Comparison of ENCODE assay signal across 27 cellular contexts in genomic region chr4:71616168-71616811, GRCh38.
"Had no signal": no experiment of that assay in that cellular context is flagged by ENCODE, and none has a peak within 500 bp of the region (broad histone marks: within the 10 kb centered on the region; RNA-seq: fewer than 3 reads in every experiment).

No MANE protein-coding gene starts in this region.

- H3K27me3 Mint-ChIP-seq: stimulated activated naive B cell treated with anti-CD40 and anti-IgM and Interleukin-4, amounts not matched to agents 10 μg/mL and 1 μg/mL and 100 μg/mL, for 72 hours had no signal

- H3K27ac ChIP-seq: heart left ventricle, hepatocyte, lower lobe of right lung, pancreas, prostate gland, sigmoid colon, spleen, stomach, testis, thyroid gland, transverse colon, upper lobe of left lung had no signal

- H3K27me3 ChIP-seq: heart left ventricle, hepatocyte, pancreas, sigmoid colon, spleen, stomach, testis, thyroid gland, transverse colon, upper lobe of left lung had no signal

- H3K4me1 Mint-ChIP-seq: naive thymus-derived CD8-positive, alpha-beta T cell; neural crest cell; stimulated activated naive B cell treated with anti-CD40 and anti-IgM and Interleukin-4, amounts not matched to agents 10 μg/mL and 1 μg/mL and 100 μg/mL, for 72 hours had no signal

- FAIRE-seq: pancreas, small intestine had no signal

- H3K79me2 ChIP-seq: hepatocyte had no signal

- H3K27ac Mint-ChIP-seq: naive thymus-derived CD8-positive, alpha-beta T cell; nephron; stimulated activated naive B cell treated with anti-CD40 and anti-IgM and Interleukin-4, amounts not matched to agents 10 μg/mL and 1 μg/mL and 100 μg/mL, for 72 hours had no signal

- H3K36me3 ChIP-seq: heart left ventricle, lower lobe of right lung, pancreas, prostate gland, sigmoid colon, spleen, stomach, thyroid gland, transverse colon, upper lobe of left lung had no signal

- H3K4me2 ChIP-seq: hepatocyte had no signal

- H3K36me3 Mint-ChIP-seq: naive thymus-derived CD8-positive, alpha-beta T cell had no signal

- ATAC-seq: heart left ventricle; left ventricle myocardium superior; lower lobe of right lung; naive thymus-derived CD8-positive, alpha-beta T cell; pancreas; right cardiac atrium; stimulated activated naive B cell treated with anti-CD40 and anti-IgM and Interleukin-4, amounts not matched to agents 10 μg/mL and 1 μg/mL and 100 μg/mL, for 72 hours; stimulated activated naive CD8-positive, alpha-beta T cell treated with anti-CD3 and anti-CD28 coated beads, Interleukin-15, Interleukin-2, amounts not matched to agents 100 U/mL and 50 U/mL, for 24 hours had no signal

- H3K4me1 ChIP-seq: heart left ventricle, lower lobe of right lung, pancreas, prostate gland, sigmoid colon, spleen, stomach, testis, thyroid gland, upper lobe of left lung had no signal

- DNase-seq: heart left ventricle; islet precursor cell; left ventricle myocardium superior; lower lobe of right lung; mammary epithelial cell; mesenchymal stem cell; naive thymus-derived CD8-positive, alpha-beta T cell; nucleus accumbens; pancreas; retina; right cardiac atrium; sigmoid colon; small intestine; spleen; stimulated activated CD4-positive, alpha-beta T cell treated with anti-CD3 and anti-CD28 coated beads, Interleukin-2, amount 100 ng/mL, for 48 hours; stimulated activated CD4-positive, alpha-beta T cell treated with anti-CD3 and anti-CD28 coated beads, Interleukin-4, amount 100 ng/mL, for 4 hours; stimulated activated naive B cell treated with anti-CD40 and anti-IgM and Interleukin-4, amounts not matched to agents 10 μg/mL and 1 μg/mL and 100 μg/mL, for 72 hours; stimulated activated naive CD8-positive, alpha-beta T cell treated with anti-CD3 and anti-CD28 coated beads, Interleukin-15, Interleukin-2, amounts not matched to agents 100 U/mL and 50 U/mL, for 24 hours; stomach; testis; thyroid gland; transverse colon; upper lobe of left lung had no signal

- H3K4me3 ChIP-seq: heart left ventricle, hepatocyte, lower lobe of right lung, pancreas, prostate gland, sigmoid colon, spleen, stomach, testis, thyroid gland, transverse colon, upper lobe of left lung had no signal

- H3K4me3 Mint-ChIP-seq: naive thymus-derived CD8-positive, alpha-beta T cell; nephron; neural crest cell; stimulated activated naive B cell treated with anti-CD40 and anti-IgM and Interleukin-4, amounts not matched to agents 10 μg/mL and 1 μg/mL and 100 μg/mL, for 72 hours had no signal

- H3K9me3 ChIP-seq: lower lobe of right lung, pancreas, prostate gland, testis, thyroid gland had no signal

- H2AFZ ChIP-seq: hepatocyte had no signal
